ENCODE assay signal across 17 cellular contexts in the genomic region with DNA sequence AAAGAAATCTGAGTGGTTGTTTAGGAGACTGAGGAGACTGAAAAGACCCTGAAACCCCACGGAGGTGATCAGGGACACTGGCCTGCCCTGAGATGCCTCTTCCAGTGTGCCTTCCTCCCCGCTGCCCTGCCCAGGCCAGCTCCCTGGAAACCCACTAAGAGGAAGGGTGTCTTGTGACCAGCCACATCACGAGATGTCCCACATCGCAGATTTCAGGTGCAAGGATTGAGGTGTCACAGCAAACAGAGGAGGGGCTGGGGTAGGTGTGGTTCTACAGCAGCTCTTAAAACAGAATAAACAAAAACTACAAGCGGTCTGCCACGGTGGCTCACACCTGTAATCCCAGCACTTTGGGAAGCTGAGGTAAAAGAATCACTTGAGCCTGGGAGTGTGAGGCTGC.
DNase-seq lines count a peak whose midpoint lies in the region; ATAC-seq and TF ChIP-seq lines count a peak whose summit lies in the region.
"Had no signal": no experiment of that assay in that cellular context is flagged by ENCODE, and none has a peak within 500 bp of the region (broad histone marks: within the 10 kb centered on the region; RNA-seq: fewer than 3 reads in every experiment).

No MANE protein-coding gene starts in this region.

- CTCF ChIA-PET in mammary epithelial cell (lab: Charles Lee; ENCODE audit: low non-redundant PET), result no interaction called here

- no peak overlapping the region for H3K9ac ChIP-seq in mammary epithelial cell (ENCODE audit: insufficient read depth, low read length)

- DNase-seq in cardiac septum (ENCODE audit: low spot score) (peak; percentile 57), Right ventricle myocardium superior (no peak), NCI-H345 (lab: John Stamatoyannopoulos, UW) (peak; percentile 50), memory B cell (ENCODE audit: low spot score in 2 of 2) (no peak), mammary epithelial cell (no peak), H4 (ENCODE audit: low spot score) (no peak), DMS 273 treated with DMSO at 0.1 percent for 48 hours (lab: John Stamatoyannopoulos, UW) (no peak)
- DNase-seq: activated CD4-positive, alpha-beta T cell treated with anti-CD3 and anti-CD28 coated beads for 48 hours; activated T-cell treated with anti-CD3 and anti-CD28 coated beads, Interleukin-2, amount 50 U/mL, for 48 hours; NCI-H1105 treated with DMSO at 0.1 percent for 48 hours; NCI-H2107; small intestine; stimulated activated CD4-positive, alpha-beta T cell treated with anti-CD3 and anti-CD28 coated beads, Interleukin-4, amount 100 ng/mL, for 1 hour had no signal

- H3K27ac ChIP-seq in mammary epithelial cell (ENCODE audit: insufficient read depth, low read depth, low read length), result no peak overlapping the region
- H3K27ac ChIP-seq: adrenal gland, Peyer's patch had no signal

- H3K9me3 ChIP-seq in mammary epithelial cell (replicated peaks; ENCODE audit: insufficient read depth, low read length), result peaks cover 30% of the 10 kb centered on the region

- H3K4me3 ChIP-seq in mammary epithelial cell (replicated peaks in 1 of 3; ENCODE audit: insufficient read depth in 1 of 3, low read depth in 2 of 3, low read length in 3 of 3), result no peak overlapping the region
- H3K4me3 ChIP-seq: adrenal gland, Peyer's patch had no signal

- intact Hi-C loops in cardiac septum (cut with DNase I) (loop anchor here (10.0 kb wide), 1 partner anchor 260 kb away; a partner anchor contains a TSS), Right ventricle myocardium superior (cut with DNase I) (no loop called here), mammary epithelial cell (cut with micrococcal nuclease) (no loop called here)

- no peak for ATAC-seq in Right ventricle myocardium superior (ENCODE audit: poor library complexity)
- ATAC-seq in memory B cell (ENCODE audit: low read depth), result no peak
- ATAC-seq: SK-N-SH treated with all-trans-retinoic acid at 6 μM for 48 hours had no signal

- H3K27me3 Mint-ChIP-seq in memory B cell, result peaks cover 1% of the 10 kb centered on the region

- BruUV-seq in mammary epithelial cell (replicated peaks; lab: Mats Ljungman, UMichigan), result no TSS peak

- H3K79me2 ChIP-seq in mammary epithelial cell (ENCODE audit: insufficient read depth, low read length), result no peaks in the 10 kb centered on the region

- H3K4me2 ChIP-seq in mammary epithelial cell (ENCODE audit: insufficient read depth, low read depth, low read length), result no peak overlapping the region

- peaks cover 29% of the 10 kb centered on the region for H3K4me1 Mint-ChIP-seq in memory B cell

- in situ Hi-C loops in mammary epithelial cell (cut with MboI; ENCODE audit: low sequenced_read_pairs in 2 of 2), result no loop called here

- dilution Hi-C loops in mammary epithelial cell (cut with HindIII; ENCODE audit: low sequenced_read_pairs), result no loop called here

- H3K4me3 Mint-ChIP-seq in memory B cell, result peak overlapping the region; percentile 9

- H3K36me3 Mint-ChIP-seq in memory B cell, result peaks cover 10% of the 10 kb centered on the region

- H3K9me3 Mint-ChIP-seq in memory B cell, result peaks cover 9% of the 10 kb centered on the region

- no peaks in the 10 kb centered on the region for H3K4me1 ChIP-seq in mammary epithelial cell (ENCODE audit: insufficient read depth, low read length)
- H3K4me1 ChIP-seq: adrenal gland had no signal

- H3K27ac Mint-ChIP-seq in memory B cell, result peak overlapping the region; percentile 39
- H3K27ac Mint-ChIP-seq: progenitor cell of endocrine pancreas had no signal

- H3K27me3 ChIP-seq in mammary epithelial cell (ENCODE audit: insufficient read depth, low read length), result no peaks in the 10 kb centered on the region
- H3K27me3 ChIP-seq: adrenal gland, Peyer's patch had no signal

- no peak overlapping the region for H2AFZ ChIP-seq in mammary epithelial cell (ENCODE audit: low read depth, low read length)

- TF ChIP-seq CTCF in mammary epithelial cell (conservative IDR thresholded peaks at IDR 0.05 in 1 of 2, IDR thresholded peaks at IDR 0.05 in 1 of 2; ENCODE audit: extremely low read depth in 1 of 2, insufficient read depth in 1 of 2, low read depth in 1 of 2, low read length in 2 of 2), result no peak

- 68% methylated on average over 4 of the region's 6 CpGs for WGBS in mammary epithelial cell (ENCODE audit: low coverage, missing lambda C conversion rate)

- no peaks in the 10 kb centered on the region for H3K36me3 ChIP-seq in mammary epithelial cell (ENCODE audit: insufficient read depth, low read length)
- H3K36me3 ChIP-seq: adrenal gland, Peyer's patch had no signal

- no peaks in the 10 kb centered on the region for H4K20me1 ChIP-seq in mammary epithelial cell (ENCODE audit: insufficient read depth, low read length)

Comparison
In these comparisons a context has a peak if more than half of its experiments do, and no peak if none do; other contexts are left out.
1. DNase-seq: peak in cardiac septum (single experiment) and NCI-H345 (single experiment); none in Right ventricle myocardium superior (single experiment), memory B cell (0 of 2), mammary epithelial cell (single experiment), H4 (single experiment) and DMS 273 treated with DMSO at 0.1 percent for 48 hours (single experiment).